Comparison of ENCODE assay signal across 14 cellular contexts in genomic region chr5:151021771-151022170, GRCh38. TPM values are rescaled to one million over a fixed set of nuclear protein-coding genes. Genes with fewer than 3 reads are reported as not detected.
DNase-seq lines count a peak whose midpoint lies in the region; TF ChIP-seq lines count a peak whose summit lies in the region.
"Had no signal": no experiment of that assay in that cellular context is flagged by ENCODE, and none has a peak within 500 bp of the region (broad histone marks: within the 10 kb centered on the region; RNA-seq: fewer than 3 reads in every experiment).

No MANE protein-coding gene starts in this region.

- H3K36me3 ChIP-seq in esophagus squamous epithelium (peaks cover 0 to 24% (median 0%) of the 10 kb centered on the region in 3 donors), tibial artery (peaks cover 4 to 57% (median 21%) of the 10 kb centered on the region in 3 donors)

- no peak for TF ChIP-seq POLR2A in esophagus squamous epithelium (IDR thresholded peaks at IDR 0.05)

- H3K9me3 ChIP-seq in esophagus squamous epithelium (no peaks in the 10 kb centered on the region), tibial artery (no peaks in the 10 kb centered on the region)

- TF ChIP-seq CTCF in esophagus squamous epithelium (IDR thresholded peaks at IDR 0.05) (no peak), nephron (IDR thresholded peaks at IDR 0.05; ENCODE audit: unreplicated experiment in 3 of 3) (no peak), tibial artery (IDR thresholded peaks at IDR 0.05) (no peak)

- intact Hi-C loops in esophagus squamous epithelium (cut with DNase I), result no loop called here
- intact Hi-C loops in tibial artery (cut with DNase I; ENCODE audit: low total_unique reads), result no loop called here

- DNase-seq in NCI-H82 (lab: John Stamatoyannopoulos, UW), result peak; percentile 24
- no peak for DNase-seq in NCI-H82 treated with DMSO at 0.1 percent for 48 hours (lab: John Stamatoyannopoulos, UW; ENCODE audit: unreplicated experiment)
- no peak for DNase-seq in esophagus squamous epithelium (lab: John Stamatoyannopoulos, UW)
- DNase-seq in tibial artery, result no peak
- no peak for DNase-seq in cerebellum (ENCODE audit: low spot score)
- DNase-seq in activated gamma-delta T cell (lab: John Stamatoyannopoulos, UW), result no peak
- DNase-seq in stimulated activated CD4-positive, alpha-beta T cell treated with anti-CD3 and anti-CD28 coated beads, Interleukin-4, amount 100 ng/mL, for 24 hours, result no peak
- DNase-seq: 8988T; activated CD4-positive, alpha-beta T cell treated with anti-CD3 and anti-CD28 coated beads for 36 hours; islet precursor cell; substantia nigra had no signal

- peak overlapping the region; percentile 44 to 87 (median 73) for H3K4me3 ChIP-seq in esophagus squamous epithelium
- H3K4me3 ChIP-seq in tibial artery, result peak overlapping the region; percentile 67 to 95

- peaks cover 4% of the 10 kb centered on the region for H3K36me3 Mint-ChIP-seq in nephron (ENCODE audit: low read depth)

- H3K4me1 ChIP-seq in esophagus squamous epithelium (peaks cover 43 to 97% (median 52%) of the 10 kb centered on the region in 3 donors), tibial artery (peaks cover 0 to 71% (median 53%) of the 10 kb centered on the region in 4 donors)

- H3K27me3 ChIP-seq in esophagus squamous epithelium, result no peaks in the 10 kb centered on the region
- no peaks in the 10 kb centered on the region for H3K27me3 ChIP-seq in tibial artery

- H3K9me3 Mint-ChIP-seq in nephron, result no peaks in the 10 kb centered on the region
- H3K9me3 Mint-ChIP-seq: activated T-helper 2 cell treated with anti-CD3 and anti-CD28 coated beads, Interferon-gamma antibody, Interleukin-2, Interleukin-4, amounts not matched to agents 10 μg/mL and 5 μg/mL and 100 μg/mL, durations not matched to agents 14 hours and 24 hours and 36 hours; central memory CD8-positive, alpha-beta T cell had no signal

- H3K27ac ChIP-seq in esophagus squamous epithelium (peak overlapping the region; percentile 79 to 96 (median 90)), tibial artery (peak overlapping the region; percentile 83 to 96)

- no peak overlapping the region for H3K27ac Mint-ChIP-seq in nephron
- H3K27ac Mint-ChIP-seq: activated CD4-positive, alpha-beta T cell treated with anti-CD3 and anti-CD28 coated beads for 36 hours; activated T-helper 2 cell treated with anti-CD3 and anti-CD28 coated beads, Interferon-gamma antibody, Interleukin-2, Interleukin-4, amounts not matched to agents 10 μg/mL and 5 μg/mL and 100 μg/mL, durations not matched to agents 14 hours and 24 hours and 36 hours had no signal

- WGBS in esophagus squamous epithelium, 2 donors, result 80 to 85% methylated on average over 6 to 7 of the region's 7 CpGs

- H3K27me3 Mint-ChIP-seq in nephron (ENCODE audit: low read depth), result peaks cover 4% of the 10 kb centered on the region
- H3K27me3 Mint-ChIP-seq: central memory CD8-positive, alpha-beta T cell had no signal

- H3K4me3 Mint-ChIP-seq in nephron, result peak overlapping the region; percentile 75 to 84 (median 81)
- H3K4me3 Mint-ChIP-seq: activated CD4-positive, alpha-beta T cell treated with anti-CD3 and anti-CD28 coated beads for 36 hours had no signal

- peaks cover 16% of the 10 kb centered on the region for H3K4me1 Mint-ChIP-seq in nephron

RNA-seq across cellular contexts. Expression of gene GPX3, which starts 1.4 kb away (rescaled TPM):
- total RNA-seq in esophagus squamous epithelium (1,000 to 10,000 TPM in 1 of 4 donors, 100 to 1,000 TPM in 3; 166 to 1,028 (median 489) TPM), cerebellum (2.6 TPM)
- total RNA-seq: activated CD4-positive, alpha-beta T cell treated with anti-CD3 and anti-CD28 coated beads for 36 hours; activated T-helper 2 cell treated with anti-CD3 and anti-CD28 coated beads, Interferon-gamma antibody, Interleukin-2, Interleukin-4, amounts not matched to agents 10 μg/mL and 5 μg/mL and 100 μg/mL, durations not matched to agents 14 hours and 24 hours and 36 hours had no signal

RNA-seq across cellular contexts. Expression of gene TNIP1, which starts 59.1 kb away (rescaled TPM):
- 100 to 1,000 TPM in 1 of 4 donors, 10 to 100 TPM in 3; 55.5 to 109 (median 95.4) TPM for total RNA-seq in esophagus squamous epithelium
- total RNA-seq in cerebellum, result 18.3 TPM

Comparison
In these comparisons a context has a peak if more than half of its experiments do, and no peak if none do; other contexts are left out.
1. RNA of gene GPX3, which starts 1.4 kb away (total RNA-seq): 166 to 1,028 TPM in esophagus squamous epithelium; 2.6 TPM in cerebellum (single experiment); every median in the first group is over 10 times any median in the second.